9 cellular contexts compared by ENCODE assay signal in genomic region chr7:73723813-73724212, GRCh38. TPM values are rescaled to one million over a fixed set of nuclear protein-coding genes. Genes with fewer than 3 reads are reported as not detected.
"Had no signal": no experiment of that assay in that cellular context is flagged by ENCODE, and none has a peak within 500 bp of the region (broad histone marks: within the 10 kb centered on the region; RNA-seq: fewer than 3 reads in every experiment).

No MANE protein-coding gene starts in this region.

- DNase-seq: GDM1, GF-D8 had no signal

- H3K4me3 ChIP-seq: GM12878 had no signal

- ATAC-seq: GM12878 had no signal

- FAIRE-seq: G401.6, GM12878, GM12891, GM12892, GM18507, GM19239 had no signal

RNA-seq across cellular contexts. Expression of gene CLDN3, which starts 46.3 kb away (rescaled TPM):
- total RNA-seq: G401, GM12878 had no signal
